ENCODE assay signal across 20 cellular contexts in genomic region chr2:198774576-198774975, GRCh38.
"Had no signal": no experiment of that assay in that cellular context is flagged by ENCODE, and none has a peak within 500 bp of the region (broad histone marks: within the 10 kb centered on the region; RNA-seq: fewer than 3 reads in every experiment).

No MANE protein-coding gene starts in this region.

- ATAC-seq: activated naive CD8-positive, alpha-beta T cell treated with anti-CD3 and anti-CD28 coated beads, Interleukin-2, amount 50 U/mL, for 24 hours; natural killer cell treated with Interleukin-12 subunit alpha and Interleukin-12 subunit beta and Interleukin-15 and Interleukin-18, amount 100 ng/mL, for 72 hours; stimulated activated naive B cell treated with anti-CD40 and anti-IgM and Interleukin-4, amounts not matched to agents 10 μg/mL and 1 μg/mL and 100 μg/mL, for 72 hours had no signal

- H3K4me3 ChIP-seq: left ventricle myocardium inferior, thyroid gland had no signal

- H3K4me1 Mint-ChIP-seq: activated naive CD8-positive, alpha-beta T cell treated with anti-CD3 and anti-CD28 coated beads, Interleukin-2, amount 50 U/mL, for 24 hours; memory B cell; stimulated activated naive B cell treated with anti-CD40 and anti-IgM and Interleukin-4, amounts not matched to agents 10 μg/mL and 1 μg/mL and 100 μg/mL, for 72 hours had no signal

- H3K9me3 Mint-ChIP-seq: activated naive CD4-positive, alpha-beta T cell treated with anti-CD3 and anti-CD28 coated beads for 36 hours; activated naive CD8-positive, alpha-beta T cell treated with anti-CD3 and anti-CD28 coated beads, Interleukin-2, amount 50 U/mL, for 24 hours; activated T-helper 2 cell treated with anti-CD3 and anti-CD28 coated beads, Interferon-gamma antibody, Interleukin-2, Interleukin-4, amounts not matched to agents 10 μg/mL and 5 μg/mL and 100 μg/mL, durations not matched to agents 14 hours and 24 hours and 36 hours; dendritic cell treated with granulocyte-macrophage colony-stimulating factor and Interleukin-4, amounts not matched to agents 40 ng/mL and 50 ng/mL, for 4 days; memory B cell; natural killer cell treated with Interleukin-12 subunit alpha and Interleukin-12 subunit beta and Interleukin-15 and Interleukin-18, amount 100 ng/mL, for 72 hours; stimulated activated naive B cell treated with anti-CD40 and anti-IgM and Interleukin-4, amounts not matched to agents 10 μg/mL and 1 μg/mL and 100 μg/mL, for 72 hours had no signal

- H3K27ac Mint-ChIP-seq: activated naive CD4-positive, alpha-beta T cell treated with anti-CD3 and anti-CD28 coated beads for 36 hours; activated naive CD8-positive, alpha-beta T cell treated with anti-CD3 and anti-CD28 coated beads, Interleukin-2, amount 50 U/mL, for 24 hours; activated T-helper 2 cell treated with anti-CD3 and anti-CD28 coated beads, Interferon-gamma antibody, Interleukin-2, Interleukin-4, amounts not matched to agents 10 μg/mL and 5 μg/mL and 100 μg/mL, durations not matched to agents 14 hours and 24 hours and 36 hours; dendritic cell treated with granulocyte-macrophage colony-stimulating factor and Interleukin-4, amounts not matched to agents 40 ng/mL and 50 ng/mL, for 4 days; memory B cell; natural killer cell treated with Interleukin-12 subunit alpha and Interleukin-12 subunit beta and Interleukin-15 and Interleukin-18, amount 100 ng/mL, for 72 hours; stimulated activated naive B cell treated with anti-CD40 and anti-IgM and Interleukin-4, amounts not matched to agents 10 μg/mL and 1 μg/mL and 100 μg/mL, for 72 hours had no signal

- DNase-seq: activated CD4-positive, alpha-beta T cell treated with anti-CD3 and anti-CD28 coated beads for 1 hour; activated CD4-positive, alpha-beta T cell treated with anti-CD3 and anti-CD28 coated beads, Interleukin-2, amount 50 U/mL, for 4 hours; activated naive CD4-positive, alpha-beta T cell treated with anti-CD3 and anti-CD28 coated beads for 36 hours; activated naive CD8-positive, alpha-beta T cell treated with anti-CD3 and anti-CD28 coated beads, Interleukin-2, amount 50 U/mL, for 24 hours; aorta; effector memory CD4-positive, alpha-beta T cell; foreskin fibroblast; hippocampal formation; kidney; left ventricle myocardium inferior; posterior cingulate gyrus; retina; stimulated activated CD4-positive, alpha-beta T cell treated with anti-CD3 and anti-CD28 coated beads, Interleukin-15, amount 100 ng/mL, for 24 hours; stimulated activated CD4-positive, alpha-beta T cell treated with anti-CD3 and anti-CD28 coated beads, Interleukin-4, amount 100 ng/mL, for 1 hour; stimulated activated naive B cell treated with anti-CD40 and anti-IgM and Interleukin-4, amounts not matched to agents 10 μg/mL and 1 μg/mL and 100 μg/mL, for 72 hours; thyroid gland had no signal

- H3K36me3 ChIP-seq: left ventricle myocardium inferior, thyroid gland had no signal

- H3K36me3 Mint-ChIP-seq: memory B cell; natural killer cell treated with Interleukin-12 subunit alpha and Interleukin-12 subunit beta and Interleukin-15 and Interleukin-18, amount 100 ng/mL, for 72 hours; stimulated activated naive B cell treated with anti-CD40 and anti-IgM and Interleukin-4, amounts not matched to agents 10 μg/mL and 1 μg/mL and 100 μg/mL, for 72 hours had no signal

- H3K27me3 Mint-ChIP-seq: activated naive CD8-positive, alpha-beta T cell treated with anti-CD3 and anti-CD28 coated beads, Interleukin-2, amount 50 U/mL, for 24 hours; dendritic cell treated with granulocyte-macrophage colony-stimulating factor and Interleukin-4, amounts not matched to agents 40 ng/mL and 50 ng/mL, for 4 days; memory B cell; natural killer cell treated with Interleukin-12 subunit alpha and Interleukin-12 subunit beta and Interleukin-15 and Interleukin-18, amount 100 ng/mL, for 72 hours; stimulated activated naive B cell treated with anti-CD40 and anti-IgM and Interleukin-4, amounts not matched to agents 10 μg/mL and 1 μg/mL and 100 μg/mL, for 72 hours had no signal

- H3K4me3 Mint-ChIP-seq: activated naive CD4-positive, alpha-beta T cell treated with anti-CD3 and anti-CD28 coated beads for 36 hours; activated naive CD8-positive, alpha-beta T cell treated with anti-CD3 and anti-CD28 coated beads, Interleukin-2, amount 50 U/mL, for 24 hours; dendritic cell treated with granulocyte-macrophage colony-stimulating factor and Interleukin-4, amounts not matched to agents 40 ng/mL and 50 ng/mL, for 4 days; memory B cell; natural killer cell treated with Interleukin-12 subunit alpha and Interleukin-12 subunit beta and Interleukin-15 and Interleukin-18, amount 100 ng/mL, for 72 hours; stimulated activated naive B cell treated with anti-CD40 and anti-IgM and Interleukin-4, amounts not matched to agents 10 μg/mL and 1 μg/mL and 100 μg/mL, for 72 hours had no signal

- H3K27me3 ChIP-seq: thyroid gland had no signal
